In the genomic region with DNA sequence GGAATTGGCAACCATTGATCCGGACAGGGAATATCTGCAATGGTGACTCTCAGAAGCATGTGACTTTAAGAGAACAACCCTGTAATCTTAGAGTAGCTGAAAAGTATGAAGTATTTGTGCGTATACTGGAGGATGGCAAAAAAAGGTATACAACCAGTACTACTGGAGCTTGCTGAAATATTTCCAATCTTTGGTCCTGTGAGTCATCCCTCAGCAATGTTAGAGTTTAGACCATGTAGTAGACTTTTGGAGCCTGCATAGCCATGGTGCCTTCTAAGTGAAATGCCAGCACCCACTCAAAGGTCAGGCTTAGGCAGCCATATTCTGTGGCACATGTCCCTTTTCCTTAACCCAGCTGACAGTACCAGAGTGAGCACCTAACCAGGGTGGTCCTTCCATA, we compare ENCODE assay signal across 24 cellular contexts.
A peak's percentile ranks its signal among the peaks of the same experiment; 100 is the strongest.
DNase-seq lines count a peak whose midpoint lies in the region; FAIRE-seq and TF ChIP-seq lines count a peak whose summit lies in the region.
"Had no signal": no experiment of that assay in that cellular context is flagged by ENCODE, and none has a peak within 500 bp of the region (broad histone marks: within the 10 kb centered on the region; RNA-seq: fewer than 3 reads in every experiment).

No MANE protein-coding gene starts in this region.

- H3K27ac Mint-ChIP-seq in chondrocyte (ENCODE audit: unreplicated experiment), result no peak overlapping the region
- H3K27ac Mint-ChIP-seq: activated CD4-positive, alpha-beta memory T cell treated with anti-CD3 and anti-CD28 coated beads for 36 hours; activated naive CD8-positive, alpha-beta T cell treated with anti-CD3 and anti-CD28 coated beads, Interleukin-2, amount 50 U/mL, for 24 hours; CD4-positive, alpha-beta T cell; progenitor cell of endocrine pancreas had no signal

- no peak overlapping the region for H2BK5ac ChIP-seq in mesendoderm (ENCODE audit: low read length)

- H3K4me1 Mint-ChIP-seq in chondrocyte (ENCODE audit: low read depth), result no peaks in the 10 kb centered on the region
- H3K4me1 Mint-ChIP-seq: activated naive CD8-positive, alpha-beta T cell treated with anti-CD3 and anti-CD28 coated beads, Interleukin-2, amount 50 U/mL, for 24 hours had no signal

- no peaks in the 10 kb centered on the region for H3K27me3 ChIP-seq in esophagus muscularis mucosa
- peaks cover 28% of the 10 kb centered on the region for H3K27me3 ChIP-seq in mesendoderm (ENCODE audit: insufficient read depth, low read length, poor library complexity)
- H3K27me3 ChIP-seq: gastroesophageal sphincter had no signal

- TF ChIP-seq EP300 in esophagus muscularis mucosa (IDR thresholded peaks at IDR 0.05), result no peak

- no peak for FAIRE-seq in RCC 7860 (lab: Jason Lieb, UNC)
- FAIRE-seq: keratinocyte had no signal

- H3K36me3 Mint-ChIP-seq in chondrocyte (ENCODE audit: low read depth), result no peaks in the 10 kb centered on the region
- H3K36me3 Mint-ChIP-seq: activated CD4-positive, alpha-beta memory T cell treated with anti-CD3 and anti-CD28 coated beads for 36 hours had no signal

- TF ChIP-seq CTCF in esophagus muscularis mucosa (IDR thresholded peaks at IDR 0.05) (no peak), chondrocyte (IDR thresholded peaks at IDR 0.05) (no peak)

- no peak overlapping the region for H3K9ac ChIP-seq in mesendoderm (ENCODE audit: low read length)

- intact Hi-C loops in esophagus muscularis mucosa (cut with DNase I), result no loop called here

- H3K9me3 ChIP-seq in esophagus muscularis mucosa, result no peaks in the 10 kb centered on the region
- H3K9me3 ChIP-seq: gastroesophageal sphincter had no signal

- no peak overlapping the region for H3K4me2 ChIP-seq in mesendoderm (ENCODE audit: low read length)

- H2BK120ac ChIP-seq in mesendoderm (ENCODE audit: low read depth, low read length), result no peak overlapping the region

- WGBS in esophagus muscularis mucosa, result 93% methylated on average over 2 of the region's 2 CpGs
- no CpG with 5 or more reads among the region's 2 CpGs for WGBS in mesendoderm (ENCODE audit: extremely low coverage, insufficient coverage, low lambda C conversion rate)

- no peak overlapping the region for H3K23ac ChIP-seq in mesendoderm (ENCODE audit: low read length)

- no peak for TF ChIP-seq POLR2A in esophagus muscularis mucosa (IDR thresholded peaks at IDR 0.05; ENCODE audit: low read depth)

- H3K27me3 Mint-ChIP-seq in chondrocyte (ENCODE audit: low read depth), result no peaks in the 10 kb centered on the region
- H3K27me3 Mint-ChIP-seq: activated CD4-positive, alpha-beta memory T cell treated with anti-CD3 and anti-CD28 coated beads for 36 hours; activated naive CD8-positive, alpha-beta T cell treated with anti-CD3 and anti-CD28 coated beads, Interleukin-2, amount 50 U/mL, for 24 hours had no signal

- H3K79me2 ChIP-seq in mesendoderm (ENCODE audit: control insufficient read depth, insufficient read depth, low read length), result no peaks in the 10 kb centered on the region

- no peak overlapping the region for H4K5ac ChIP-seq in mesendoderm (ENCODE audit: low read length)

- H4K8ac ChIP-seq in mesendoderm (ENCODE audit: low read depth, low read length), result no peak overlapping the region

- no peak overlapping the region for H3K27ac ChIP-seq in esophagus muscularis mucosa (replicated peaks in 1 of 4)
- H3K27ac ChIP-seq in mesendoderm (ENCODE audit: low read depth, low read length), result no peak overlapping the region
- H3K27ac ChIP-seq: cardiac muscle cell, gastroesophageal sphincter had no signal

- no peak overlapping the region for H3K4ac ChIP-seq in mesendoderm (ENCODE audit: low read depth, low read length)

- H3K79me1 ChIP-seq in mesendoderm (ENCODE audit: low read length), result no peaks in the 10 kb centered on the region

- no peak overlapping the region for H3K4me3 Mint-ChIP-seq in chondrocyte (ENCODE audit: unreplicated experiment)
- H3K4me3 Mint-ChIP-seq: activated CD4-positive, alpha-beta memory T cell treated with anti-CD3 and anti-CD28 coated beads for 36 hours; activated naive CD8-positive, alpha-beta T cell treated with anti-CD3 and anti-CD28 coated beads, Interleukin-2, amount 50 U/mL, for 24 hours; CD4-positive, alpha-beta T cell had no signal

- H3K36me3 ChIP-seq in esophagus muscularis mucosa, result no peaks in the 10 kb centered on the region
- H3K36me3 ChIP-seq in mesendoderm (ENCODE audit: control insufficient read depth, insufficient read depth, low read length), result no peaks in the 10 kb centered on the region
- H3K36me3 ChIP-seq: cardiac muscle cell, gastroesophageal sphincter had no signal

- H3K4me3 ChIP-seq in esophagus muscularis mucosa, result no peak overlapping the region
- no peak overlapping the region for H3K4me3 ChIP-seq in mesendoderm (ENCODE audit: low read length)
- H3K4me3 ChIP-seq: cardiac muscle cell, gastroesophageal sphincter, lung had no signal

- no peak overlapping the region for H2BK15ac ChIP-seq in mesendoderm (replicated peaks; ENCODE audit: low read depth)

- peaks cover 3% of the 10 kb centered on the region for H3K9me3 Mint-ChIP-seq in chondrocyte (ENCODE audit: low read depth)
- H3K9me3 Mint-ChIP-seq: activated CD4-positive, alpha-beta memory T cell treated with anti-CD3 and anti-CD28 coated beads for 36 hours; activated naive CD8-positive, alpha-beta T cell treated with anti-CD3 and anti-CD28 coated beads, Interleukin-2, amount 50 U/mL, for 24 hours; CD4-positive, alpha-beta T cell had no signal

- DNase-seq in ELR (ENCODE audit: low read depth), result peak; percentile 63
- DNase-seq in RCC 7860 (ENCODE audit: low spot score), result peak; percentile 27
- peak; percentile 64 for DNase-seq in esophagus muscularis mucosa (ENCODE audit: extremely low spot score)
- DNase-seq in mesendoderm, result peak; percentile 2
- DNase-seq in cerebellar nuclear complex (lab: John Stamatoyannopoulos, UW), result no peak
- DNase-seq in SK-N-DZ (ENCODE audit: low spot score), result no peak
- no peak for DNase-seq in chondrocyte (ENCODE audit: low spot score)
- no peak for DNase-seq in NOMO-1 (lab: John Stamatoyannopoulos, UW; ENCODE audit: unreplicated experiment in 2 of 2)
- DNase-seq: activated CD4-positive, alpha-beta memory T cell treated with anti-CD3 and anti-CD28 coated beads for 36 hours; activated effector memory CD4-positive, alpha-beta T cell treated with anti-CD3 and anti-CD28 coated beads, Interleukin-2, amount 50 U/mL, for 16 hours; activated naive CD8-positive, alpha-beta T cell treated with anti-CD3 and anti-CD28 coated beads, Interleukin-2, amount 50 U/mL, for 24 hours; activated T-cell treated with anti-CD3 and anti-CD28 coated beads for 4 hours; CD4-positive, alpha-beta T cell; dermis blood vessel endothelial cell; DMS 273 treated with DMSO at 0.1 percent for 48 hours; GF-D8; NCI-H510A treated with DMSO at 0.1 percent for 48 hours; substantia nigra; T1000 had no signal

- H3K56ac ChIP-seq in mesendoderm (ENCODE audit: low read length), result no peak overlapping the region

- H2AK5ac ChIP-seq in mesendoderm (ENCODE audit: low read length), result no peak overlapping the region

- H3K4me1 ChIP-seq in esophagus muscularis mucosa, result no peaks in the 10 kb centered on the region
- peaks cover 3% of the 10 kb centered on the region for H3K4me1 ChIP-seq in mesendoderm (ENCODE audit: control insufficient read depth, low read depth, low read length)
- H3K4me1 ChIP-seq: gastroesophageal sphincter had no signal

- no peak overlapping the region for H3K18ac ChIP-seq in mesendoderm (ENCODE audit: low read length)

Comparison
In these comparisons a context has a peak if more than half of its experiments do, and no peak if none do; other contexts are left out.
1. DNase-seq: peak in ELR (single experiment), RCC 7860 (single experiment), esophagus muscularis mucosa (single experiment) and mesendoderm (single experiment); none in cerebellar nuclear complex (0 of 2), SK-N-DZ (single experiment), chondrocyte (single experiment) and NOMO-1 (0 of 2).